In the genomic region with DNA sequence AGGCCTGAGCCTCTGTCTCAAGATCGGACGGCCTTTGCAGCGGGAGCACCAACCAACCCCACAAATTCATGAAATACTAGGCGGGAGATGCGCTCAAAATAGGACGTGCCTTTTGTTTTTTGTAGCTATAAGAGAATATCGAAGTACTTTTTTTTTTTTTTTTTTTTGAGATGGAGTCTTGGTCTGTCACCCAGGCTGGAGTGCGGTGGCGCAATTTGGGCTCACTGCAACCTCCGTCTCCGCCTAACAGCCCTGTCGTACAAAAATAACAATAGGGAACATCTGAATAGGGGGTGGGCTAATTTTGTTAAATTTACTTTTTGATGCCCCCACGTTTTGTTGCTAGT, we compare ENCODE assay signal across 1 cellular context.
TF ChIP-seq lines count a peak whose summit lies in the region.

No MANE protein-coding gene starts in this region.

TF ChIP-seq in GM23338, 12 proteins besides CTCF, POLR2A, EP300 and RAD21 (continued from another document):
- TF ChIP-seq, protein P1, sequence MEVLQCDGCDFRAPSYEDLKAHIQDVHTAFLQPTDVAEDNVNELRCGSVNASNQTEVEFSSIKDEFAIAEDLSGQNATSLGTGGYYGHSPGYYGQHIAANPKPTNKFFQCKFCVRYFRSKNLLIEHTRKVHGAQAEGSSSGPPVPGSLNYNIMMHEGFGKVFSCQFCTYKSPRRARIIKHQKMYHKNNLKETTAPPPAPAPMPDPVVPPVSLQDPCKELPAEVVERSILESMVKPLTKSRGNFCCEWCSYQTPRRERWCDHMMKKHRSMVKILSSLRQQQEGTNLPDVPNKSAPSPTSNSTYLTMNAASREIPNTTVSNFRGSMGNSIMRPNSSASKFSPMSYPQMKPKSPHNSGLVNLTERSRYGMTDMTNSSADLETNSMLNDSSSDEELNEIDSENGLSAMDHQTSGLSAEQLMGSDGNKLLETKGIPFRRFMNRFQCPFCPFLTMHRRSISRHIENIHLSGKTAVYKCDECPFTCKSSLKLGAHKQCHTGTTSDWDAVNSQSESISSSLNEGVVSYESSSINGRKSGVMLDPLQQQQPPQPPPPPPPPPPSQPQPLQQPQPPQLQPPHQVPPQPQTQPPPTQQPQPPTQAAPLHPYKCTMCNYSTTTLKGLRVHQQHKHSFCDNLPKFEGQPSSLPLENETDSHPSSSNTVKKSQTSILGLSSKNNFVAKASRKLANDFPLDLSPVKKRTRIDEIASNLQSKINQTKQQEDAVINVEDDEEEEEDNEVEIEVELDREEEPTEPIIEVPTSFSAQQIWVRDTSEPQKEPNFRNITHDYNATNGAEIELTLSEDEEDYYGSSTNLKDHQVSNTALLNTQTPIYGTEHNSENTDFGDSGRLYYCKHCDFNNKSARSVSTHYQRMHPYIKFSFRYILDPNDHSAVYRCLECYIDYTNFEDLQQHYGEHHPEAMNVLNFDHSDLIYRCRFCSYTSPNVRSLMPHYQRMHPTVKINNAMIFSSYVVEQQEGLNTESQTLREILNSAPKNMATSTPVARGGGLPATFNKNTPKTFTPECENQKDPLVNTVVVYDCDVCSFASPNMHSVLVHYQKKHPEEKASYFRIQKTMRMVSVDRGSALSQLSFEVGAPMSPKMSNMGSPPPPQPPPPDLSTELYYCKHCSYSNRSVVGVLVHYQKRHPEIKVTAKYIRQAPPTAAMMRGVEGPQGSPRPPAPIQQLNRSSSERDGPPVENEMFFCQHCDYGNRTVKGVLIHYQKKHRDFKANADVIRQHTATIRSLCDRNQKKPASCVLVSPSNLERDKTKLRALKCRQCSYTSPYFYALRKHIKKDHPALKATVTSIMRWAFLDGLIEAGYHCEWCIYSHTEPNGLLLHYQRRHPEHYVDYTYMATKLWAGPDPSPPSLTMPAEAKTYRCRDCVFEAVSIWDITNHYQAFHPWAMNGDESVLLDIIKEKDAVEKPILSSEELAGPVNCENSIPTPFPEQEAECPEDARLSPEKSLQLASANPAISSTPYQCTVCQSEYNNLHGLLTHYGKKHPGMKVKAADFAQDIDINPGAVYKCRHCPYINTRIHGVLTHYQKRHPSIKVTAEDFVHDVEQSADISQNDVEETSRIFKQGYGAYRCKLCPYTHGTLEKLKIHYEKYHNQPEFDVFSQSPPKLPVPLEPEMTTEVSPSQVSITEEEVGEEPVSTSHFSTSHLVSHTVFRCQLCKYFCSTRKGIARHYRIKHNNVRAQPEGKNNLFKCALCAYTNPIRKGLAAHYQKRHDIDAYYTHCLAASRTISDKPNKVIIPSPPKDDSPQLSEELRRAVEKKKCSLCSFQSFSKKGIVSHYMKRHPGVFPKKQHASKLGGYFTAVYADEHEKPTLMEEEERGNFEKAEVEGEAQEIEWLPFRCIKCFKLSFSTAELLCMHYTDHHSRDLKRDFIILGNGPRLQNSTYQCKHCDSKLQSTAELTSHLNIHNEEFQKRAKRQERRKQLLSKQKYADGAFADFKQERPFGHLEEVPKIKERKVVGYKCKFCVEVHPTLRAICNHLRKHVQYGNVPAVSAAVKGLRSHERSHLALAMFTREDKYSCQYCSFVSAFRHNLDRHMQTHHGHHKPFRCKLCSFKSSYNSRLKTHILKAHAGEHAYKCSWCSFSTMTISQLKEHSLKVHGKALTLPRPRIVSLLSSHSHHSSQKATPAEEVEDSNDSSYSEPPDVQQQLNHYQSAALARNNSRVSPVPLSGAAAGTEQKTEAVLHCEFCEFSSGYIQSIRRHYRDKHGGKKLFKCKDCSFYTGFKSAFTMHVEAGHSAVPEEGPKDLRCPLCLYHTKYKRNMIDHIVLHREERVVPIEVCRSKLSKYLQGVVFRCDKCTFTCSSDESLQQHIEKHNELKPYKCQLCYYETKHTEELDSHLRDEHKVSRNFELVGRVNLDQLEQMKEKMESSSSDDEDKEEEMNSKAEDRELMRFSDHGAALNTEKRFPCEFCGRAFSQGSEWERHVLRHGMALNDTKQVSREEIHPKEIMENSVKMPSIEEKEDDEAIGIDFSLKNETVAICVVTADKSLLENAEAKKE (CRISPR knock-in tag; IDR thresholded peaks at IDR 0.05), result no peak
- TF ChIP-seq CREB1 (CRISPR knock-in tag; IDR thresholded peaks at IDR 0.05; ENCODE audit: low read depth), result no peak
- no peak for TF ChIP-seq JUNB (IDR thresholded peaks at IDR 0.05; ENCODE audit: unreplicated experiment)
- TF ChIP-seq NANOG (IDR thresholded peaks at IDR 0.05; ENCODE audit: borderline replicate concordance), result no peak
- no peak for TF ChIP-seq POLR2AphosphoS5 (IDR thresholded peaks at IDR 0.05; ENCODE audit: low read depth)
